Comparison of ENCODE assay signal across 8 cellular contexts in genomic region chrX:154366666-154367055, GRCh38. TPM values are rescaled to one million over a fixed set of nuclear protein-coding genes. Genes with fewer than 3 reads are reported as not detected.
DNase-seq lines count a peak whose midpoint lies in the region; ATAC-seq and TF ChIP-seq lines count a peak whose summit lies in the region.
"Had no signal": no experiment of that assay in that cellular context is flagged by ENCODE, and none has a peak within 500 bp of the region (broad histone marks: within the 10 kb centered on the region; RNA-seq: fewer than 3 reads in every experiment).

No MANE protein-coding gene starts in this region.

- no peak for TF ChIP-seq CTCF in AG04449 (IDR thresholded peaks at IDR 0.05; ENCODE audit: insufficient read depth, low read length, missing control alignments)
- TF ChIP-seq CTCF in mesothelial cell of epicardium (IDR thresholded peaks at IDR 0.05; ENCODE audit: unreplicated experiment): no peak
- TF ChIP-seq CTCF in PC-9 (conservative IDR thresholded peaks at IDR 0.05): no peak

- peak overlapping the region; percentile 83 for H3K4me3 ChIP-seq in AG04449 (ENCODE audit: low read depth, low read length)
- H3K4me3 ChIP-seq in adipocyte (ENCODE audit: low read length): no peak overlapping the region
- no peak overlapping the region for H3K4me3 ChIP-seq in PC-9

- no peaks in the 10 kb centered on the region; the same call in 1 of the 2 replicates for H3F3A ChIP-seq in PC-9 (ENCODE audit: insufficient read depth, low read depth)

- peak overlapping the region; percentile 39 for H3K27ac Mint-ChIP-seq in mesothelial cell of epicardium

- no peaks in the 10 kb centered on the region for H4K20me1 ChIP-seq in PC-9 (ENCODE audit: insufficient read depth)

- H3K27me3 Mint-ChIP-seq in mesothelial cell of epicardium (ENCODE audit: low read depth): no peaks in the 10 kb centered on the region
- H3K27me3 Mint-ChIP-seq: activated naive CD4-positive, alpha-beta T cell treated with anti-CD3 and anti-CD28 coated beads, Interleukin-2, amount 10 ng/mL, durations not matched to agents 7 days and 5 days had no signal

- no peak overlapping the region for H3K4me3 Mint-ChIP-seq in mesothelial cell of epicardium
- H3K4me3 Mint-ChIP-seq: activated naive CD4-positive, alpha-beta T cell treated with anti-CD3 and anti-CD28 coated beads, Interleukin-2, amount 10 ng/mL, durations not matched to agents 7 days and 5 days had no signal

- H3K9ac ChIP-seq in adipocyte (ENCODE audit: low read length): peak overlapping the region; percentile 91

- POLR2A ChIA-PET in AG04449 (lab: Yijun Ruan, JAX) (interaction anchor here (0.6 to 2.9 kb wide), 2 partner anchors 10 to 156 kb away, joined by 3 to 16 read pairs; no protein-coding TSS in a partner anchor), PC-9 (lab: Charles Lee; ENCODE audit: unreplicated experiment) (no interaction called here)

- H3K36me3 ChIP-seq in adipocyte (ENCODE audit: control insufficient read depth, insufficient read depth, low read length, severe bottlenecking) (peaks cover 54% of the 10 kb centered on the region), PC-9 (ENCODE audit: low read depth) (no peaks in the 10 kb centered on the region)

- ATAC-seq in HG03442 (IDR thresholded peaks at IDR 0.05; ENCODE audit: unreplicated experiment) (no peak), GM19324 (IDR thresholded peaks at IDR 0.05; ENCODE audit: low FRiP score, unreplicated experiment) (no peak)

- intact Hi-C loops in PC-9 (cut with micrococcal nuclease; ENCODE audit: unreplicated experiment): no loop called here

- H2AFZ ChIP-seq in PC-9: no peak overlapping the region

- H3K9me3 ChIP-seq in adipocyte (ENCODE audit: control insufficient read depth, low read length): no peaks in the 10 kb centered on the region
- no peaks in the 10 kb centered on the region for H3K9me3 ChIP-seq in PC-9 (ENCODE audit: insufficient read depth, low read depth)

- peaks cover 3% of the 10 kb centered on the region for H3K9me3 Mint-ChIP-seq in mesothelial cell of epicardium
- H3K9me3 Mint-ChIP-seq: activated naive CD4-positive, alpha-beta T cell treated with anti-CD3 and anti-CD28 coated beads, Interleukin-2, amount 10 ng/mL, durations not matched to agents 7 days and 5 days had no signal

- H3K4me1 Mint-ChIP-seq in mesothelial cell of epicardium: peaks cover 5% of the 10 kb centered on the region

- no peaks in the 10 kb centered on the region for H3K9me2 ChIP-seq in PC-9 (ENCODE audit: insufficient read depth)

- no peak for DNase-seq in AG04449 (ENCODE audit: low read depth, low spot score)
- no peak for DNase-seq in adipocyte (ENCODE audit: low read depth)
- no peak for DNase-seq in mesothelial cell of epicardium (ENCODE audit: low spot score in 2 of 2, unreplicated experiment in 2 of 2)
- no peak for DNase-seq in PC-9
- DNase-seq: activated naive CD4-positive, alpha-beta T cell treated with anti-CD3 and anti-CD28 coated beads, Interleukin-2, amount 10 ng/mL, durations not matched to agents 7 days and 5 days; NCI-H1694 treated with DMSO at 0.1 percent for 48 hours had no signal

- H3K27me3 ChIP-seq in adipocyte (replicated peaks; ENCODE audit: control insufficient read depth, insufficient read depth, low read length): no peaks in the 10 kb centered on the region
- H3K27me3 ChIP-seq in PC-9 (ENCODE audit: insufficient read depth, low read depth): no peaks in the 10 kb centered on the region

- no TSS peak for BruUV-seq in PC-9 (replicated peaks; lab: Mats Ljungman, UMichigan)

- H3K4me1 ChIP-seq in adipocyte (ENCODE audit: control insufficient read depth, insufficient read depth, low read length): peaks cover 10% of the 10 kb centered on the region
- H3K4me1 ChIP-seq in PC-9 (replicated peaks; ENCODE audit: insufficient read depth): no peaks in the 10 kb centered on the region

- H3K79me2 ChIP-seq in PC-9 (ENCODE audit: low read depth): peaks cover 35% of the 10 kb centered on the region

- CTCF ChIA-PET in AG04449 (lab: Yijun Ruan, JAX): no interaction called here
- CTCF ChIA-PET in PC-9 (lab: Charles Lee): no interaction called here

- H3K27ac ChIP-seq in PC-9: no peak overlapping the region

- no peak overlapping the region for H3K4me2 ChIP-seq in PC-9

- peaks cover 7% of the 10 kb centered on the region for H3K36me3 Mint-ChIP-seq in mesothelial cell of epicardium

RNA-seq across cellular contexts. Expression of gene FLNA, which starts 7.8 kb away (rescaled TPM):
- total RNA-seq in mesothelial cell of epicardium (1,336 to 1,412 TPM (median 1,356 TPM) in 3 replicates), PC-9 (2021) (1,841 and 2,308 TPM in 2 replicates)

RNA-seq across cellular contexts. Expression of gene EMD, which starts 12.4 kb away (rescaled TPM):
- total RNA-seq in mesothelial cell of epicardium: 71.4 to 76.3 TPM (median 71.9 TPM) in 3 replicates
- 132 and 164 TPM in 2 replicates for total RNA-seq in PC-9 (2021)

RNA-seq across cellular contexts. Expression of gene RPL10, which starts 31.5 kb away (rescaled TPM):
- 2,969 to 3,108 TPM (median 3,066 TPM) in 3 replicates for total RNA-seq in mesothelial cell of epicardium
- 3,447 and 3,685 TPM in 2 replicates for total RNA-seq in PC-9 (2021)

RNA-seq across cellular contexts. Expression of gene DNASE1L1, which starts 42.4 kb away (rescaled TPM):
- total RNA-seq in mesothelial cell of epicardium (18.5 to 19.4 TPM (median 18.6 TPM) in 3 replicates), PC-9 (2021) (25.9 and 28.3 TPM in 2 replicates)

RNA-seq across cellular contexts. Expression of gene TAFAZZIN, which starts 44.7 kb away (rescaled TPM):
- total RNA-seq in mesothelial cell of epicardium: 36.7 to 40.8 TPM (median 40.3 TPM) in 3 replicates
- 95.8 and 134 TPM in 2 replicates for total RNA-seq in PC-9 (2021)
